In the genomic region with DNA sequence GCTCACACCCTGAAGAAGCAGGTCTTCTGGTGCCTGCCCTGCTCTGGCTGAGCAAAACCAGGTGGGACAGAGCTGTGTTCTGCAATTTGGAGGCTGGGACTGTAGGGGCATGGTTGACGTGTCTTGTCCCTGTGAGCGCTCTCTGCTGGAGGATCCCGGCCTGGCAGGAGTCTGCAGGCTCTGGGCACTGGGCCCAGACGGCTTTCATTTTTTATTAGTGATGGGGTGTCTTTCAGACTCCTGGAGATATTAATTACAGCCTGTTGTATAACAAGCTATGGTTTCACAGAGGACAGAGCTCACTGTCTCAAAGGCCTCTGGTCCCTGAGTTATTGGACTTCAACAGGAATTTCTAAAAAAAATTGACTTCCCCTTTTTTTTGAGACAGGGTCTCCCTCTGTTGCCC, we compare ENCODE assay signal across 8 cellular contexts. TPM values are rescaled to one million over a fixed set of nuclear protein-coding genes. Genes with fewer than 3 reads are reported as not detected.
DNase-seq lines count a peak whose midpoint lies in the region; ATAC-seq, FAIRE-seq and TF ChIP-seq lines count a peak whose summit lies in the region.

No MANE protein-coding gene starts in this region.

- H3K36me3 ChIP-seq in body of pancreas (replicated peaks in 1 of 2; ENCODE audit: insufficient read depth in 1 of 2, low read depth in 2 of 2), result no peaks in the 10 kb centered on the region

- H3K4me3 ChIP-seq in HL-60 (replicated peaks; ENCODE audit: insufficient read depth, low read length) (no peak overlapping the region), body of pancreas (no peak overlapping the region)

- intact Hi-C loops in body of pancreas (cut with DNase I), result loop anchor here (10.0 kb wide), 1 partner anchor 67 kb away; no protein-coding TSS in a partner anchor

- TF ChIP-seq CTCF in D721Med (IDR thresholded peaks at IDR 0.05; ENCODE audit: insufficient read depth, missing control alignments) (peak; percentile 49), HL-60 (IDR thresholded peaks at IDR 0.05; ENCODE audit: insufficient read depth, low read length) (no peak), body of pancreas (IDR thresholded peaks at IDR 0.05) (peak; percentile 42 to 82 (median 68))

- H3K27me3 ChIP-seq in HL-60 (ENCODE audit: insufficient read depth, poor library complexity, severe bottlenecking), result no peaks in the 10 kb centered on the region
- H3K27me3 ChIP-seq in body of pancreas, result no peaks in the 10 kb centered on the region

- H3K27ac ChIP-seq in HL-60 (replicated peaks) (peak overlapping the region; percentile 30; the same call in 1 of the 2 replicates), body of pancreas (no peak overlapping the region)

- DNase-seq in D721Med (ENCODE audit: insufficient read length, low spot score) (no peak), HL-60 (ENCODE audit: low read depth in 1 of 2, low spot score in 1 of 2) (peak in 1 of 2 experiments; percentile 47), SW 1271 (lab: John Stamatoyannopoulos, UW) (peak; percentile 6 to 54), body of pancreas (peak; percentile 72 to 83 (median 76)), iris pigment epithelial cell (ENCODE audit: low read depth) (peak; percentile 66)
- DNase-seq in stimulated activated CD4-positive, alpha-beta T cell treated with anti-CD3 and anti-CD28 coated beads, Interleukin-2, amount 100 ng/mL, for 24 hours, result peak; percentile 46 to 65

- peaks cover 7% of the 10 kb centered on the region for H3K4me1 ChIP-seq in body of pancreas

- WGBS in body of pancreas, 2 donors, result 6 to 20% methylated on average over 3 to 4 of the region's 4 CpGs

- H3K9me3 ChIP-seq in body of pancreas, result no peaks in the 10 kb centered on the region

- TF ChIP-seq POLR2A in body of pancreas (IDR thresholded peaks at IDR 0.05), result no peak

- ATAC-seq in GM19438 (IDR thresholded peaks at IDR 0.05; ENCODE audit: low read depth, unreplicated experiment) (peak; percentile 90), body of pancreas (peak; percentile 95), HG03039 (IDR thresholded peaks at IDR 0.05; ENCODE audit: unreplicated experiment) (no peak)

- FAIRE-seq in D721Med (lab: Jason Lieb, UNC), result no peak

RNA-seq across cellular contexts. Expression of a gene that starts 29.5 kb away (rescaled TPM):
- 10 to 100 TPM; 18.1 to 34.5 TPM for total RNA-seq in body of pancreas

RNA-seq across cellular contexts. Expression of a gene that starts 58.8 kb away (rescaled TPM):
- 10 to 100 TPM; 23.1 to 40.5 TPM for total RNA-seq in body of pancreas
